In genomic region chr16:21663889-21664647, GRCh38 we compare ENCODE assay signal across 9 cellular contexts. TPM values are rescaled to one million over a fixed set of nuclear protein-coding genes. Genes with fewer than 3 reads are reported as not detected.
DNase-seq lines count a peak whose midpoint lies in the region; ATAC-seq, FAIRE-seq and TF ChIP-seq lines count a peak whose summit lies in the region.
"Had no signal": no experiment of that assay in that cellular context is flagged by ENCODE, and none has a peak within 500 bp of the region (broad histone marks: within the 10 kb centered on the region; RNA-seq: fewer than 3 reads in every experiment).

OTOA (plus strand) TSS chr16:21663968; CDS start chr16:21678515, 14,547 bp downstream.

- no peak for TF ChIP-seq CTCF in heart left ventricle (IDR thresholded peaks at IDR 0.05)
- TF ChIP-seq CTCF in kidney (IDR thresholded peaks at IDR 0.05; ENCODE audit: borderline replicate concordance, extremely low read depth, insufficient read depth) = no peak

- FAIRE-seq in kidney (lab: Jason Lieb, UNC) = no peak
- FAIRE-seq: G401.6 had no signal

- H3K9ac ChIP-seq in kidney (ENCODE audit: low read length in 2 of 2) = no peak within 1 kb of the TSS

- no peak for DNase-seq in heart left ventricle
- DNase-seq in cardiac septum (ENCODE audit: low spot score) = no peak
- peak; percentile 34 for DNase-seq in activated naive CD4-positive, alpha-beta T cell treated with anti-CD3 and anti-CD28 coated beads, Interleukin-2, amount 50 U/mL, for 16 hours
- peak; percentile 75 for DNase-seq in kidney
- no peak for DNase-seq in cerebellar nuclear complex (lab: John Stamatoyannopoulos, UW)

- H3K27ac ChIP-seq in heart left ventricle (no peak within 1 kb of the TSS), kidney (ENCODE audit: low read depth in 2 of 2, low read length in 2 of 2) (no peak within 1 kb of the TSS), urinary bladder (ENCODE audit: low read depth) (no peak within 1 kb of the TSS)

- H3K9me3 ChIP-seq in heart left ventricle (no peaks in the 10 kb centered on the region), kidney (ENCODE audit: control insufficient read depth in 1 of 2, low read length in 2 of 2) (no peaks in the 10 kb centered on the region)

- H3K4me1 ChIP-seq in heart left ventricle (peaks cover 0 to 18% (median 0%) of the 10 kb centered on the region in 12 donors), kidney (ENCODE audit: control insufficient read depth in 1 of 2, insufficient read depth in 1 of 2, low read depth in 1 of 2, low read length in 2 of 2) (no peaks in the 10 kb centered on the region), urinary bladder (ENCODE audit: insufficient read depth) (peaks cover 2% of the 10 kb centered on the region)

- no peak for TF ChIP-seq POLR2A in heart left ventricle (IDR thresholded peaks at IDR 0.05)

- peak within 1 kb of the TSS in 10 of 12 donors; percentile 20 to 54 (median 37) for H3K4me3 ChIP-seq in heart left ventricle
- H3K4me3 ChIP-seq in kidney (ENCODE audit: low read length in 2 of 2) = no peak within 1 kb of the TSS
- peak within 1 kb of the TSS; percentile 44 for H3K4me3 ChIP-seq in urinary bladder (ENCODE audit: low read depth, low read length)

- H3K27me3 ChIP-seq in heart left ventricle = peaks cover 0 to 22% (median 6%) of the 10 kb centered on the region in 9 donors

- H3K36me3 ChIP-seq in heart left ventricle = no peaks in the 10 kb centered on the region
- H3K36me3 ChIP-seq in kidney (ENCODE audit: control insufficient read depth in 1 of 2, insufficient read depth in 2 of 2, low read length in 2 of 2) = no peaks in the 10 kb centered on the region
- H3K36me3 ChIP-seq in urinary bladder (ENCODE audit: insufficient read depth) = no peaks in the 10 kb centered on the region

- 12 to 22% (median 14%) methylated on average over 20 to 45 of the region's 45 CpGs for WGBS in heart left ventricle, 4 donors
- WGBS in urinary bladder = 10% methylated on average over 45 of the region's 45 CpGs

- intact Hi-C loops in heart left ventricle (cut with DNase I) (loop anchor here in 1 of 10 donors (5.0 kb wide), 1 partner anchor 48 kb away; no protein-coding TSS in a partner anchor), cardiac septum (cut with DNase I) (no loop called here), kidney (cut with DNase I) (no loop called here)

- ATAC-seq in heart left ventricle (peak in 2 of 4 donors; percentile 39 to 49), HG02763 (IDR thresholded peaks at IDR 0.05; ENCODE audit: unreplicated experiment) (no peak), GM21723 (IDR thresholded peaks at IDR 0.05; ENCODE audit: unreplicated experiment) (no peak)

RNA-seq across cellular contexts. Expression of gene OTOA, which starts in this region (rescaled TPM):
- under 1 TPM in 3 of 9 donors, not detected in 6; 0.16 to 0.41 (median 0.37) TPM for total RNA-seq in heart left ventricle
- under 1 TPM in 1 of 2 donors, not detected in 1; 0.03 TPM for polyA plus RNA-seq in heart left ventricle
- 0.11 TPM for total RNA-seq in cardiac septum
- 0.13 TPM for total RNA-seq in kidney
- 0.39 TPM for polyA plus RNA-seq in kidney (ENCODE audit: insufficient read depth, low read depth, low replicate concordance)
- 0.42 TPM for total RNA-seq in urinary bladder
- 0.05 TPM for polyA plus RNA-seq in urinary bladder

Comparison
In these comparisons a context has a peak if more than half of its experiments do, and no peak if none do; other contexts are left out.
1. Peak in DNase-seq in kidney; RNA of the gene not detected or under 1 TPM.
2. H3K4me3 ChIP-seq: peak in heart left ventricle (10 of 12) and urinary bladder (single experiment); none in kidney (0 of 2).